In the genomic region with DNA sequence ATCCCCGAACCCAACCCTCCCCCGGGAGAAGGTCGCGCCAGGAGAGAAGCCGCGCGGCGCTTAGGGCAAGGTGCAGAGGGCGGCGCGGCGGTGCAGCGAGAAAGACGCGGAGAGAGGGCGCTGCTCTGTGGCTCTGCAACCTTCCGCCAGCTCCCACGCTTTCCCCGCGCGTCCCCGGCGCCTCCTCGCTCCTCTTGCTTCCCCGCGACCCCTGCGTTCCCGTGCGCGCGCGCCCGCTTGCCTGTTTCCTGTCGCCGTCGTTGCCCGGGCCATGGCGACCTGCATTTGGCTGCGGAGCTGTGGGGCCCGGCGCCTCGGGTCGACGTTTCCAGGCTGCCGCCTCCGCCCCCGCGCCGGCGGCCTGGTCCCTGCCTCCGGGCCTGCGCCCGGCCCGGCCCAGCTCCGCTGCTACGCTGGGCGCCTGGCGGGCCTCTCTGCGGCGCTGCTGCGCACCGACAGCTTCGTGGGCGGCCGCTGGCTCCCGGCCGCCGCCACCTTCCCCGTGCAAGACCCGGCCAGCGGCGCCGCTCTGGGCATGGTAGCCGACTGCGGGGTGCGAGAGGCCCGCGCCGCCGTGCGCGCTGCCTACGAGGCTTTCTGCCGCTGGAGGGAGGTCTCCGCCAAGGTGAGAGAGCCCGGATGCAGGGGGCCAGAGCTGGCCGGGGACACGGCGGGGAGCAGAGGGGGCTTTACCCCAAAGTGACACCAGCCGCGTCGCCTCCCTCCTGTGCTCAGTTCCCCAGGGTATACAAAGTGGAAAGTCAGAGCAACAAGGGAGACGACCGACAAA, we compare ENCODE assay signal across 8 cellular contexts. TPM values are rescaled to one million over a fixed set of nuclear protein-coding genes. Genes with fewer than 3 reads are reported as not detected.
DNase-seq lines count a peak whose midpoint lies in the region; ATAC-seq, FAIRE-seq and TF ChIP-seq lines count a peak whose summit lies in the region.

A gene (plus strand): TSS at position 244 of the 790 bp plus-strand sequence. CDS start 28 bp downstream, at position 272.

- DNase-seq in DMS79 treated with DMSO at 0.1 percent for 48 hours (lab: John Stamatoyannopoulos, UW) (peak; percentile 53), SJSA1 (ENCODE audit: low read depth in 1 of 2, low spot score in 2 of 2) (peak; percentile 52 to 56), glutamatergic neuron (peak; percentile 79), pancreas (peak; percentile 61 to 87 (median 72)), thyroid gland (peak; percentile 82 to 84)
- peak; percentile 84 for DNase-seq in activated naive CD4-positive, alpha-beta T cell treated with Interleukin-2 at 50 U/mL for 16 hours

- H3K36me3 Mint-ChIP-seq in IgD-negative memory B cell (peaks cover 7% of the 10 kb centered on the region), glutamatergic neuron (ENCODE audit: unreplicated experiment) (peaks cover 14% of the 10 kb centered on the region)

- H3K4me1 ChIP-seq in SJSA1 (replicated peaks) (peaks cover 13% of the 10 kb centered on the region), pancreas (peaks cover 0 to 9% (median 0%) of the 10 kb centered on the region in 3 donors), thyroid gland (peaks cover 11 to 13% of the 10 kb centered on the region in 2 donors)

- H3K27ac Mint-ChIP-seq in IgD-negative memory B cell = peak within 1 kb of the TSS; percentile 70 to 87 (median 74)
- H3K27ac Mint-ChIP-seq in glutamatergic neuron (ENCODE audit: unreplicated experiment) = no peak within 1 kb of the TSS

- H3K9me3 Mint-ChIP-seq in IgD-negative memory B cell (peaks cover 0 to 8% (median 0%) of the 10 kb centered on the region in 3 donors), glutamatergic neuron (ENCODE audit: unreplicated experiment) (peaks cover 11% of the 10 kb centered on the region)

- no peak for TF ChIP-seq CTCF in glutamatergic neuron (IDR thresholded peaks at IDR 0.05; ENCODE audit: partially characterized antibody, unreplicated experiment)
- no peak for TF ChIP-seq CTCF in pancreas (IDR thresholded peaks at IDR 0.05)
- peak in 2 of 6 experiments; percentile 15 to 24 for TF ChIP-seq CTCF in thyroid gland (IDR thresholded peaks at IDR 0.05)

- peak within 1 kb of the TSS; percentile 55 for H3K4me3 ChIP-seq in SJSA1
- peak within 1 kb of the TSS; percentile 36 to 74 (median 56) for H3K4me3 ChIP-seq in pancreas
- H3K4me3 ChIP-seq in thyroid gland (replicated peaks in 1 of 3) = peak within 1 kb of the TSS; percentile 21 to 60 (median 49)

- intact Hi-C loops in pancreas (cut with DNase I) (no loop called here), thyroid gland (cut with DNase I) (no loop called here)

- H3K4me3 Mint-ChIP-seq in IgD-negative memory B cell (peak within 1 kb of the TSS; percentile 90 to 95 (median 93)), glutamatergic neuron (ENCODE audit: unreplicated experiment) (peak within 1 kb of the TSS; percentile 82)

- no peak within 1 kb of the TSS for H3K27ac ChIP-seq in SJSA1
- peak within 1 kb of the TSS; percentile 52 to 87 (median 74) for H3K27ac ChIP-seq in pancreas
- peak within 1 kb of the TSS; percentile 75 to 97 (median 88) for H3K27ac ChIP-seq in thyroid gland

- H3K9me3 ChIP-seq in SJSA1 (replicated peaks) = no peaks in the 10 kb centered on the region
- H3K9me3 ChIP-seq in pancreas = no peaks in the 10 kb centered on the region
- no peaks in the 10 kb centered on the region for H3K9me3 ChIP-seq in thyroid gland

- FAIRE-seq in pancreas (lab: Jason Lieb, UNC) = no peak

- no peaks in the 10 kb centered on the region for H3K36me3 ChIP-seq in SJSA1
- H3K36me3 ChIP-seq in pancreas = no peaks in the 10 kb centered on the region
- no peaks in the 10 kb centered on the region for H3K36me3 ChIP-seq in thyroid gland

- 0 out of 2 replicates have a peak, but pooled peaks cover 11% of the 10 kb centered on the region for H3K27me3 ChIP-seq in SJSA1 (replicated peaks)
- no peaks in the 10 kb centered on the region for H3K27me3 ChIP-seq in pancreas
- no peaks in the 10 kb centered on the region for H3K27me3 ChIP-seq in thyroid gland

- H3K4me1 Mint-ChIP-seq in IgD-negative memory B cell (peaks cover 15 to 24% (median 18%) of the 10 kb centered on the region in 3 donors), glutamatergic neuron (ENCODE audit: low read depth, unreplicated experiment) (peaks cover 3% of the 10 kb centered on the region)

- TF ChIP-seq POLR2A in thyroid gland (IDR thresholded peaks at IDR 0.05) = peak in 1 of 2 donors; percentile 57

- no peaks in the 10 kb centered on the region for H3K27me3 Mint-ChIP-seq in IgD-negative memory B cell
- peaks cover 8% of the 10 kb centered on the region for H3K27me3 Mint-ChIP-seq in glutamatergic neuron (ENCODE audit: unreplicated experiment)

- WGBS in pancreas, 2 donors = 0% methylated on average over 67 to 94 of the region's 94 CpGs
- 0 to 2% methylated on average over 5 to 39 of the region's 94 CpGs for WGBS in thyroid gland, 2 donors

- ATAC-seq in GM21526 (IDR thresholded peaks at IDR 0.05; ENCODE audit: low FRiP score, unreplicated experiment) = peak; percentile 73
- peak; percentile 87 to 91 (median 89) for ATAC-seq in pancreas

RNA-seq across cellular contexts. Expression of the gene that starts here (rescaled TPM):
- 16.0 TPM for polyA plus RNA-seq in IgD-negative memory B cell
- total RNA-seq in SJSA1 (2014; rRNA removed; shearing (Covaris generic)) = 0.66 and 0.78 TPM in 2 replicates
- total RNA-seq in glutamatergic neuron (ENCODE audit: unreplicated experiment) = 1.2 TPM
- total RNA-seq in pancreas = 1 to 10 TPM; 3.8 to 9.2 (median 6.1) TPM
- polyA plus RNA-seq in pancreas = 1 to 10 TPM; 2.1 to 5.9 TPM
- total RNA-seq in thyroid gland = 10 to 100 TPM; 10.7 to 20.4 (median 18.8) TPM

Comparison
In these comparisons a context has a peak if more than half of its experiments do, and no peak if none do; other contexts are left out.
1. Peak in DNase-seq and H3K4me3 ChIP-seq in SJSA1; RNA of the gene not detected or under 1 TPM.